Comparison of ENCODE assay signal across 17 cellular contexts in genomic region chr3:178306427-178307115, GRCh38.
"Had no signal": no experiment of that assay in that cellular context is flagged by ENCODE, and none has a peak within 500 bp of the region (broad histone marks: within the 10 kb centered on the region; RNA-seq: fewer than 3 reads in every experiment).

No MANE protein-coding gene starts in this region.

- H3K4me3 ChIP-seq: MG63, SJCRH30 had no signal

- H3K27ac ChIP-seq: SJCRH30 had no signal

- ATAC-seq: Panc1, PC-3, Right ventricle myocardium inferior had no signal

- H3K4me1 ChIP-seq: SJCRH30 had no signal

- DNase-seq: Karpas-422, KG1, MG63, NCI-H1092 treated with DMSO at 0.1 percent for 48 hours, NCI-H1436, NCI-H187 treated with DMSO at 0.1 percent for 48 hours, NCI-H2029 treated with DMSO at 0.1 percent for 48 hours, NCI-H345, NCI-H446 treated with DMSO at 0.1 percent for 48 hours, NCI-H510A treated with DMSO at 0.1 percent for 48 hours, NCI-H526, NCI-H774, PC-3, SHP77 treated with DMSO at 0.1 percent for 48 hours, SJCRH30 had no signal

- H3K27me3 ChIP-seq: MG63, SJCRH30 had no signal

- H3K36me3 ChIP-seq: MG63, SJCRH30 had no signal
